ENCODE assay signal across 8 cellular contexts in genomic region chr4:13548984-13549546, GRCh38. TPM values are rescaled to one million over a fixed set of nuclear protein-coding genes. Genes with fewer than 3 reads are reported as not detected.
A peak's percentile ranks its signal among the peaks of the same experiment; 100 is the strongest.
DNase-seq lines count a peak whose midpoint lies in the region; ATAC-seq, FAIRE-seq and TF ChIP-seq lines count a peak whose summit lies in the region.

No MANE protein-coding gene starts in this region.

- intact Hi-C loops in cardiac septum (cut with DNase I) (loop anchor here (1.0 to 5.0 kb wide), 2 partner anchors 697 to 817 kb away; no protein-coding TSS in a partner anchor), prostate gland (cut with DNase I) (loop anchor here (5.0 kb wide), 1 partner anchor 697 kb away; no protein-coding TSS in a partner anchor)

- no peaks in the 10 kb centered on the region for H3K36me3 ChIP-seq in prostate gland

- peaks cover 53% of the 10 kb centered on the region for H3K27me3 Mint-ChIP-seq in activated naive CD8-positive, alpha-beta T cell

- H3K9me3 ChIP-seq in prostate gland, result no peaks in the 10 kb centered on the region

- DNase-seq in GM12864 (ENCODE audit: low read depth) (peak; percentile 67), NCI-H1048 (lab: John Stamatoyannopoulos, UW) (peak; percentile 58), SKM-1 treated with dmso at 0.1 percent for 144 hours (lab: John Stamatoyannopoulos, UW; ENCODE audit: unreplicated experiment) (peak; percentile 85), cardiac septum (ENCODE audit: low spot score) (peak; percentile 90), prostate gland (ENCODE audit: low spot score) (peak; percentile 65), urothelium cell line (ENCODE audit: low spot score) (peak; percentile 67)

- no peak for FAIRE-seq in urothelium cell line (lab: Jason Lieb, UNC)

- H3K27me3 ChIP-seq in prostate gland (replicated peaks; ENCODE audit: insufficient read depth), result peaks cover 12% of the 10 kb centered on the region

- TF ChIP-seq POLR2A in prostate gland (IDR thresholded peaks at IDR 0.05), result no peak

- H3K27ac Mint-ChIP-seq in activated naive CD8-positive, alpha-beta T cell, result no peak overlapping the region

- H3K9me3 Mint-ChIP-seq in activated naive CD8-positive, alpha-beta T cell (ENCODE audit: low read depth), result peaks cover 8% of the 10 kb centered on the region

- no peak overlapping the region for H3K27ac ChIP-seq in prostate gland

- peak; percentile 54 for ATAC-seq in HG02623 (IDR thresholded peaks at IDR 0.05; ENCODE audit: unreplicated experiment)

- peak overlapping the region; percentile 62 for H3K4me3 ChIP-seq in GM12864 (ENCODE audit: low read depth, low read length)
- H3K4me3 ChIP-seq in prostate gland, result no peak overlapping the region

- peaks cover 28% of the 10 kb centered on the region for H3K4me1 Mint-ChIP-seq in activated naive CD8-positive, alpha-beta T cell (ENCODE audit: low read depth)

- TF ChIP-seq CTCF in GM12864 (IDR thresholded peaks at IDR 0.05; ENCODE audit: low read depth, low read length, missing control alignments), result peak; percentile 84
- peak; percentile 65 to 92 (median 78) for TF ChIP-seq CTCF in prostate gland (IDR thresholded peaks at IDR 0.05)

- peak overlapping the region; percentile 71 for H3K4me3 Mint-ChIP-seq in activated naive CD8-positive, alpha-beta T cell

- peaks cover 3% of the 10 kb centered on the region for H3K36me3 Mint-ChIP-seq in activated naive CD8-positive, alpha-beta T cell

- WGBS in prostate gland, result 2% methylated on average over 21 of the region's 21 CpGs

- no peaks in the 10 kb centered on the region for H3K4me1 ChIP-seq in prostate gland (replicated peaks)

RNA-seq across cellular contexts. Expression of gene NKX3-2, which starts 4.8 kb away (rescaled TPM):
- total RNA-seq in cardiac septum (0.30 TPM), prostate gland (under 1 TPM in 1 of 2 donors, not detected in 1; 0.36 TPM)
